ENCODE assay signal across 16 cellular contexts in the genomic region with DNA sequence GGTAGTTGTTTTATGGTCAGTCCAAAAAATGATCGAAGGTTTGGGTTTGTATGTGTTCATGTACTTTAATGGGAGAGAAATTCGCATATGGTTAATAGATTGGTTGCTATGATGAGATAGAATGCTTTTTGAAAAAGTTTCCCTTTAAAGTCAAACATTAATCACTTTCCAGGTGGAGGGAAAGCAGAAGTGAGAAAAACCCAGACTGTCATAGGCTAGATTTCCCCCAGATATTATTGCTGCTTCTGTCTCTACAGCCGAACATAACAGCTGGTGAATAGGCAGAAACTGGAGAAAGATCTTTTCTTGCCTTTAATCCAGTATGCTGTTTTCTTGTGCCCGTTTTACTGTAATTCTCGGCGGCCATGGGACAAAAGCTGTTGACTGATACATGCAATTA.
DNase-seq lines count a peak whose midpoint lies in the region; ATAC-seq and TF ChIP-seq lines count a peak whose summit lies in the region.
"Had no signal": no experiment of that assay in that cellular context is flagged by ENCODE, and none has a peak within 500 bp of the region (broad histone marks: within the 10 kb centered on the region; RNA-seq: fewer than 3 reads in every experiment).

No MANE protein-coding gene starts in this region.

- TF ChIP-seq POLR2A in body of pancreas (IDR thresholded peaks at IDR 0.05), result no peak

- 64 to 70% methylated on average over 6 of the region's 6 CpGs for WGBS in body of pancreas, 2 donors

- DNase-seq in body of pancreas, result no peak
- no peak for DNase-seq in SIG-M5 treated with dmso at 0.1 percent for 504 hours (lab: John Stamatoyannopoulos, UW; ENCODE audit: unreplicated experiment)
- no peak for DNase-seq in left lung
- no peak for DNase-seq in DMS53 treated with DMSO at 0.1 percent for 48 hours (lab: John Stamatoyannopoulos, UW; ENCODE audit: unreplicated experiment)
- DNase-seq: activated T-cell treated with anti-CD3 and anti-CD28 coated beads, Interleukin-2, amount 50 U/mL, for 1 hour; Caco-2; pancreas; Right ventricle myocardium superior had no signal

- intact Hi-C loops in body of pancreas (cut with DNase I) (no loop called here), left lung (cut with DNase I) (no loop called here)

- H3K9me3 ChIP-seq in body of pancreas (no peaks in the 10 kb centered on the region), left lung (no peaks in the 10 kb centered on the region)
- H3K9me3 ChIP-seq: Caco-2, HAP-1, pancreas, vagina had no signal

- no peaks in the 10 kb centered on the region for H3K27me3 ChIP-seq in body of pancreas
- no peaks in the 10 kb centered on the region for H3K27me3 ChIP-seq in left lung
- H3K27me3 ChIP-seq: pancreas, vagina had no signal

- ATAC-seq in GM18498 (IDR thresholded peaks at IDR 0.05; ENCODE audit: unreplicated experiment) (peak; percentile 72), GM19438 (IDR thresholded peaks at IDR 0.05; ENCODE audit: low read depth, unreplicated experiment) (peak; percentile 92), HG02678 (IDR thresholded peaks at IDR 0.05; ENCODE audit: unreplicated experiment) (peak; percentile 85), HG03432 (IDR thresholded peaks at IDR 0.05; ENCODE audit: unreplicated experiment) (peak; percentile 94), body of pancreas (no peak), left lung (no peak)
- ATAC-seq: pancreas had no signal

- H3K36me3 ChIP-seq in body of pancreas (replicated peaks in 1 of 2; ENCODE audit: insufficient read depth in 1 of 2, low read depth in 2 of 2), result no peaks in the 10 kb centered on the region
- no peaks in the 10 kb centered on the region for H3K36me3 ChIP-seq in left lung
- H3K36me3 ChIP-seq: HAP-1, pancreas, vagina, WERI-Rb-1 had no signal

- TF ChIP-seq CTCF in body of pancreas (IDR thresholded peaks at IDR 0.05) (no peak), left lung (IDR thresholded peaks at IDR 0.05) (no peak)

- H3K4me3 ChIP-seq in body of pancreas (no peak overlapping the region), left lung (no peak overlapping the region)
- H3K4me3 ChIP-seq: coronary artery, HAP-1, pancreas, vagina had no signal

- H3K27ac ChIP-seq in body of pancreas, result no peak overlapping the region
- H3K27ac ChIP-seq in left lung, result no peak overlapping the region
- H3K27ac ChIP-seq: coronary artery, pancreas, vagina, WERI-Rb-1 had no signal

- H3K4me1 ChIP-seq in body of pancreas, result no peaks in the 10 kb centered on the region
- no peaks in the 10 kb centered on the region for H3K4me1 ChIP-seq in left lung
- H3K4me1 ChIP-seq: Caco-2, HAP-1, pancreas, vagina had no signal

Comparison
In these comparisons a context has a peak if more than half of its experiments do, and no peak if none do; other contexts are left out.
1. ATAC-seq: peak in GM18498 (single experiment), GM19438 (single experiment), HG02678 (single experiment) and HG03432 (single experiment); none in body of pancreas (single experiment) and left lung (single experiment).